In genomic region chr16:11977206-11978041, GRCh38 we compare ENCODE assay signal across 8 cellular contexts. TPM values are rescaled to one million over a fixed set of nuclear protein-coding genes. Genes with fewer than 3 reads are reported as not detected.
DNase-seq lines count a peak whose midpoint lies in the region; ATAC-seq lines count a peak whose summit lies in the region.

No MANE protein-coding gene starts in this region.

- H3K27me3 Mint-ChIP-seq in activated T-cell treated with anti-CD3 and anti-CD28 coated beads, Interleukin-2, amount 50 U/mL, for 72 hours (ENCODE audit: low read depth): no peaks in the 10 kb centered on the region

- peak; percentile 75 for DNase-seq in A172 (ENCODE audit: low spot score)
- DNase-seq in H7: peak; percentile 54
- peak in 1 of 2 donors; percentile 10 for DNase-seq in activated T-cell treated with anti-CD3 and anti-CD28 coated beads, Interleukin-2, amount 50 U/mL, for 72 hours
- DNase-seq in glomerular visceral epithelial cell (ENCODE audit: extremely low spot score): peak; percentile 60
- peak; percentile 45 for DNase-seq in pons (ENCODE audit: low spot score)
- DNase-seq in NCI-H2171 treated with DMSO at 0.1 percent for 48 hours (lab: John Stamatoyannopoulos, UW): no peak
- no peak for DNase-seq in UCSD-AML1 (lab: John Stamatoyannopoulos, UW; ENCODE audit: unreplicated experiment)
- no peak for DNase-seq in cerebellar nuclear complex (lab: John Stamatoyannopoulos, UW)

- no peaks in the 10 kb centered on the region for H3K27me3 ChIP-seq in H7 (ENCODE audit: control insufficient read depth, insufficient read depth, low read length)

- H3K4me1 Mint-ChIP-seq in activated T-cell treated with anti-CD3 and anti-CD28 coated beads, Interleukin-2, amount 50 U/mL, for 72 hours (ENCODE audit: low read depth): peaks cover 48% of the 10 kb centered on the region

- peak overlapping the region; percentile 31 for H3K27ac Mint-ChIP-seq in activated T-cell treated with anti-CD3 and anti-CD28 coated beads, Interleukin-2, amount 50 U/mL, for 72 hours

- no peaks in the 10 kb centered on the region for H3K36me3 ChIP-seq in H7 (replicated peaks; ENCODE audit: control insufficient read depth, insufficient read depth, low read length)

- peak overlapping the region; percentile 87 for H3K4me3 ChIP-seq in H7 (ENCODE audit: insufficient read depth, low read depth, low read length)

- ATAC-seq in activated T-cell treated with anti-CD3 and anti-CD28 coated beads, Interleukin-2, amount 50 U/mL, for 72 hours (replicated peaks in 1 of 2): no peak

- peak overlapping the region; percentile 100 for H3K4me3 Mint-ChIP-seq in activated T-cell treated with anti-CD3 and anti-CD28 coated beads, Interleukin-2, amount 50 U/mL, for 72 hours

- peaks cover 5 to 10% of the 10 kb centered on the region in 2 donors for H3K36me3 Mint-ChIP-seq in activated T-cell treated with anti-CD3 and anti-CD28 coated beads, Interleukin-2, amount 50 U/mL, for 72 hours (ENCODE audit: insufficient read depth in 2 of 2)

- no peaks in the 10 kb centered on the region for H3K9me3 Mint-ChIP-seq in activated T-cell treated with anti-CD3 and anti-CD28 coated beads, Interleukin-2, amount 50 U/mL, for 72 hours

RNA-seq across cellular contexts. Expression of gene SNX29, which starts 0.9 kb away (rescaled TPM):
- total RNA-seq in A172 (2014; rRNA removed; shearing (Covaris generic)): 5.9 and 8.0 TPM in 2 replicates
- 2.9 and 3.2 TPM in 2 replicates for total RNA-seq in H7 (2014; rRNA removed; shearing (Covaris generic))
- 10 to 100 TPM; 10.1 to 13.4 TPM for total RNA-seq in activated T-cell treated with anti-CD3 and anti-CD28 coated beads, Interleukin-2, amount 50 U/mL, for 72 hours

RNA-seq across cellular contexts. Expression of gene TNFRSF17, which starts 12.4 kb away (rescaled TPM):
- total RNA-seq in A172 (2014; rRNA removed; shearing (Covaris generic)): not detected in 2 replicates
- total RNA-seq in H7 (2014; rRNA removed; shearing (Covaris generic)): not detected in 2 replicates
- not detected for total RNA-seq in activated T-cell treated with anti-CD3 and anti-CD28 coated beads, Interleukin-2, amount 50 U/mL, for 72 hours

RNA-seq across cellular contexts. Expression of gene NPIPB2, which starts 35.6 kb away (rescaled TPM):
- 5.1 TPM in 1 of 2 replicates, not detected in the other for total RNA-seq in A172 (2014; rRNA removed; shearing (Covaris generic))
- total RNA-seq in H7 (2014; rRNA removed; shearing (Covaris generic)): 0.97 and 1.3 TPM in 2 replicates
- total RNA-seq in activated T-cell treated with anti-CD3 and anti-CD28 coated beads, Interleukin-2, amount 50 U/mL, for 72 hours: 10 to 100 TPM; 13.3 to 17.3 TPM

Comparison
In these comparisons a context has a peak if more than half of its experiments do, and no peak if none do; other contexts are left out.
1. DNase-seq: peak in A172 (single experiment), H7 (single experiment), glomerular visceral epithelial cell (single experiment) and pons (single experiment); none in NCI-H2171 treated with DMSO at 0.1 percent for 48 hours (single experiment), UCSD-AML1 (single experiment) and cerebellar nuclear complex (0 of 2).